8 cellular contexts compared by ENCODE assay signal in genomic region chr2:238864207-238865014, GRCh38. TPM values are rescaled to one million over a fixed set of nuclear protein-coding genes. Genes with fewer than 3 reads are reported as not detected.
DNase-seq lines count a peak whose midpoint lies in the region; ATAC-seq and TF ChIP-seq lines count a peak whose summit lies in the region.
"Had no signal": no experiment of that assay in that cellular context is flagged by ENCODE, and none has a peak within 500 bp of the region (broad histone marks: within the 10 kb centered on the region; RNA-seq: fewer than 3 reads in every experiment).

No MANE protein-coding gene starts in this region.

- H3K36me3 ChIP-seq in ectodermal cell (ENCODE audit: control insufficient read depth, insufficient read depth, low read length) (no peaks in the 10 kb centered on the region), mucosa of descending colon (ENCODE audit: low read depth) (no peaks in the 10 kb centered on the region), stomach smooth muscle (ENCODE audit: control insufficient read depth in 2 of 2, insufficient read depth in 2 of 2, low read length in 2 of 2) (no peaks in the 10 kb centered on the region)

- H3K27me3 Mint-ChIP-seq in natural killer cell treated with Interleukin-12 subunit alpha and Interleukin-12 subunit beta and Interleukin-15 and Interleukin-18, amount 100 ng/mL, for 72 hours: peaks cover 10 to 11% of the 10 kb centered on the region in 2 donors
- H3K27me3 Mint-ChIP-seq: activated B cell treated with CpG ODN at 0.5 μM for 24 hours had no signal

- no peak for TF ChIP-seq CTCF in HFF-Myc (IDR thresholded peaks at IDR 0.05; ENCODE audit: low read depth, low read length, missing control alignments)
- no peak for TF ChIP-seq CTCF in mucosa of descending colon (IDR thresholded peaks at IDR 0.05)

- no peaks in the 10 kb centered on the region for H3K9me3 Mint-ChIP-seq in natural killer cell treated with Interleukin-12 subunit alpha and Interleukin-12 subunit beta and Interleukin-15 and Interleukin-18, amount 100 ng/mL, for 72 hours
- H3K9me3 Mint-ChIP-seq: activated B cell treated with CpG ODN at 0.5 μM for 24 hours had no signal

- H3K4me1 Mint-ChIP-seq in natural killer cell treated with Interleukin-12 subunit alpha and Interleukin-12 subunit beta and Interleukin-15 and Interleukin-18, amount 100 ng/mL, for 72 hours (ENCODE audit: low read depth in 2 of 2): peaks cover 0 to 4% of the 10 kb centered on the region in 2 donors
- H3K4me1 Mint-ChIP-seq: activated B cell treated with CpG ODN at 0.5 μM for 24 hours had no signal

- H3K9me3 ChIP-seq in ectodermal cell (ENCODE audit: control insufficient read depth, low read length): no peaks in the 10 kb centered on the region
- no peaks in the 10 kb centered on the region for H3K9me3 ChIP-seq in mucosa of descending colon
- H3K9me3 ChIP-seq in stomach smooth muscle (ENCODE audit: control insufficient read depth in 2 of 2, low read length in 2 of 2): no peaks in the 10 kb centered on the region

- DNase-seq in HFF-Myc (ENCODE audit: extremely low read depth, low read depth): peak; percentile 97
- peak; percentile 90 for DNase-seq in RKO (ENCODE audit: low spot score)
- DNase-seq in mucosa of descending colon: peak; percentile 80 to 87 (median 86)
- no peak for DNase-seq in natural killer cell treated with Interleukin-12 subunit alpha and Interleukin-12 subunit beta and Interleukin-15 and Interleukin-18, amount 100 ng/mL, for 72 hours (ENCODE audit: low spot score)
- DNase-seq: activated B cell treated with CpG ODN at 0.5 μM for 24 hours had no signal

- H3K4me3 ChIP-seq in HFF-Myc (replicated peaks; ENCODE audit: low read depth, low read length) (peak overlapping the region; percentile 93), ectodermal cell (ENCODE audit: insufficient read depth, low read depth, low read length) (no peak overlapping the region), mucosa of descending colon (no peak overlapping the region), stomach smooth muscle (ENCODE audit: low read length in 2 of 2) (peak overlapping the region in 1 of 2 donors; percentile 47)

- no peak overlapping the region for H3K4me3 Mint-ChIP-seq in natural killer cell treated with Interleukin-12 subunit alpha and Interleukin-12 subunit beta and Interleukin-15 and Interleukin-18, amount 100 ng/mL, for 72 hours
- H3K4me3 Mint-ChIP-seq: activated B cell treated with CpG ODN at 0.5 μM for 24 hours had no signal

- H3K4me1 ChIP-seq in ectodermal cell (ENCODE audit: control insufficient read depth, insufficient read depth, low read length) (peaks cover 10% of the 10 kb centered on the region), mucosa of descending colon (ENCODE audit: low read depth) (peaks cover 7% of the 10 kb centered on the region), stomach smooth muscle (ENCODE audit: control insufficient read depth, insufficient read depth, low read length) (peaks cover 61% of the 10 kb centered on the region)

- H3K9ac ChIP-seq in stomach smooth muscle (ENCODE audit: low read length in 2 of 2): peak overlapping the region; percentile 13 to 39

- no peak overlapping the region for H3K27ac Mint-ChIP-seq in natural killer cell treated with Interleukin-12 subunit alpha and Interleukin-12 subunit beta and Interleukin-15 and Interleukin-18, amount 100 ng/mL, for 72 hours
- H3K27ac Mint-ChIP-seq: activated B cell treated with CpG ODN at 0.5 μM for 24 hours had no signal

- ATAC-seq in mucosa of descending colon (peak; percentile 98), GM19397 (IDR thresholded peaks at IDR 0.05; ENCODE audit: unreplicated experiment) (no peak)
- no peak for ATAC-seq in natural killer cell treated with Interleukin-12 subunit alpha and Interleukin-12 subunit beta and Interleukin-15 and Interleukin-18, amount 100 ng/mL, for 72 hours

- intact Hi-C loops in mucosa of descending colon (cut with DNase I, micrococcal nuclease): no loop called here

- peak overlapping the region; percentile 47 for H3K27ac ChIP-seq in ectodermal cell (ENCODE audit: insufficient read depth, low read depth, low read length, poor library complexity, severe bottlenecking)
- peak overlapping the region; percentile 73 for H3K27ac ChIP-seq in stomach smooth muscle (ENCODE audit: low read length)

- H3K36me3 Mint-ChIP-seq in natural killer cell treated with Interleukin-12 subunit alpha and Interleukin-12 subunit beta and Interleukin-15 and Interleukin-18, amount 100 ng/mL, for 72 hours: no peaks in the 10 kb centered on the region

- WGBS in ectodermal cell, 2 experiments: 33 to 42% methylated on average over 29 of the region's 29 CpGs

- H3K27me3 ChIP-seq in ectodermal cell (ENCODE audit: control insufficient read depth, insufficient read depth, low read length, poor library complexity, severe bottlenecking) (peaks cover 3% of the 10 kb centered on the region), stomach smooth muscle (ENCODE audit: control insufficient read depth in 1 of 2, insufficient read depth in 2 of 2, low read length in 2 of 2) (no peaks in the 10 kb centered on the region)

RNA-seq across cellular contexts. Expression of gene TWIST2, which starts 16.5 kb away (rescaled TPM):
- 2.1 TPM for polyA plus RNA-seq in ectodermal cell (2013, experiment 1 of 4)
- polyA plus RNA-seq in ectodermal cell (2013, experiment 2 of 4): 1.4 TPM
- polyA plus RNA-seq in ectodermal cell (2013, experiment 3 of 4): 2.1 TPM
- 2.4 TPM for polyA plus RNA-seq in ectodermal cell (2013, experiment 4 of 4)
- 10 to 100 TPM in 1 of 3 donors, 1 to 10 TPM in 2; 1.1 to 13.4 (median 3.1) TPM for total RNA-seq in mucosa of descending colon
- total RNA-seq in natural killer cell treated with Interleukin-12 subunit alpha and Interleukin-12 subunit beta and Interleukin-15 and Interleukin-18, amount 100 ng/mL, for 72 hours: not detected
- total RNA-seq: activated B cell treated with CpG ODN at 0.5 μM for 24 hours had no signal
